7 cellular contexts compared by ENCODE assay signal in the genomic region with DNA sequence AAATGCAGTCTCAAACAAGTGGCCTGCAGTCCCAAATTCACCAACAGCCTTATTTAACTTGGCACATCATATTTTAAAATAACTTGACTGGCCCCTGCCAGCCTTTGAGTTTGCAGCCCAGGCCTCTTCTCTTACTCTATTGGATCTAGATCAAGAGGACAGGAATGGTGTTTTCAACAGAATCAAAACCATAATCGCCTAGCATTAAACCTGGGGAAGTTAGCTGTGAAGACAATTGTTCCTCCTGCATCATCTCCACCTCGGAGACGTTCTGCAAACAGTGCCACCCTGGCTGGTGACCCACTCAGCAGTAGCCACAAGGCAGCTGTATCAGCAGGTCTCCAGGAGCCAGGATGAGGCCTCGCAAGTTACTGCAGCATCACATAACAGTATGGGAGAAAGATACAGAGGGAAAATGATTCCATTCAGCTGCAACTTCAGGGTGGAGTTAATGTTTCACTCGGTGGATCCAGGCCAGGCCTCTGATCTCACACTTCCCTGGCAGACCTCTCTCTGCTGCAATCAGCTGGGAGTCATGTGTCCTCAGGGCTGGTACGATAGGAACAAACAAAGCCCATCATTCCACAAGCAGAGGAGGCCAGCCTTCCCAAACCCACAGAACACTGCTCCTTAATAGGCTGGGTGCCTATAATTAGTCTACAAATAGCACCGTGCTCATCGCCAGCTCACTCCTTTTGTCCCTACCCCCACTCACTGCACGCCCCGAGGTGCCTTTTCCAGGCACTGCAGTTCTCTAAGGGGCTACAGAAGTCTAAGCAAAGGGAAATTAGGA.
DNase-seq lines count a peak whose midpoint lies in the region; ATAC-seq lines count a peak whose summit lies in the region.

No MANE protein-coding gene starts in this region.

- DNase-seq in LoVo (ENCODE audit: low spot score) (peak; percentile 72), astrocyte of the hippocampus (ENCODE audit: low read depth, low spot score) (peak; percentile 86), islet precursor cell (peak; percentile 93), superior temporal gyrus (ENCODE audit: extremely low spot score) (peak; percentile 87)
- DNase-seq in stimulated activated CD4-positive, alpha-beta T cell treated with anti-CD3 and anti-CD28 coated beads, Interleukin-1b, Interleukin-23, amount 100 ng/mL, for 48 hours = no peak

- ATAC-seq in HG02885 (IDR thresholded peaks at IDR 0.05; ENCODE audit: poor library complexity, unreplicated experiment) (no peak), HG03097 (IDR thresholded peaks at IDR 0.05; ENCODE audit: low FRiP score, unreplicated experiment) (no peak)
